In the genomic region with DNA sequence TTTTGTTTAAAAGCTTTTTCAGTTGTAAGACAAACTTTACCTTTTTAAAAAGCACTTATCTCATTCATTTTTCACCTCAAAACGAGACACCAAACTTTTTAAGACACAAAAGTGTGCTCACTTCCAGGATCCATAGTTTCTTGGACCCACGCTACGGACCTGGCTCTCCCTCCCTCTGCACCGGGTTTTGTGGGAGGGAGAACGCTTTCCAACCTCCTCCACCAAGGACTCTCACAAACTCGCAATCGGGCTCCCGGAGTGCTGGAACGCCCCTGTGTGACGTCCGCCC, we compare ENCODE assay signal across 8 cellular contexts. TPM values are rescaled to one million over a fixed set of nuclear protein-coding genes. Genes with fewer than 3 reads are reported as not detected.
DNase-seq lines count a peak whose midpoint lies in the region; ATAC-seq and TF ChIP-seq lines count a peak whose summit lies in the region.

No MANE protein-coding gene starts in this region.

- H3K4me1 ChIP-seq in CD8-positive, alpha-beta T cell (ENCODE audit: insufficient read depth, low read length) = peaks cover 29% of the 10 kb centered on the region
- H3K4me1 ChIP-seq in left lung (peaks cover 7 to 28% of the 10 kb centered on the region in 2 donors), thyroid gland (peaks cover 11 to 22% of the 10 kb centered on the region in 2 donors)

- H3K36me3 ChIP-seq in CD8-positive, alpha-beta T cell (ENCODE audit: insufficient read depth, low read length) = no peaks in the 10 kb centered on the region
- peaks cover 5% of the 10 kb centered on the region for H3K36me3 ChIP-seq in brain microvascular endothelial cell (replicated peaks)
- H3K36me3 ChIP-seq in left lung = peaks cover 0 to 12% of the 10 kb centered on the region in 2 donors
- peaks cover 2 to 5% of the 10 kb centered on the region in 2 donors for H3K36me3 ChIP-seq in thyroid gland

- in situ Hi-C loops in brain microvascular endothelial cell (cut with HindIII; ENCODE audit: low pct_ligation_motif_present, low sequenced_read_pairs) = no loop called here

- peak overlapping the region; percentile 90 for H3K27ac ChIP-seq in CD8-positive, alpha-beta T cell (ENCODE audit: low read depth, low read length)
- peak overlapping the region; percentile 90 for H3K27ac ChIP-seq in brain microvascular endothelial cell
- H3K27ac ChIP-seq in left lung = peak overlapping the region; percentile 92 to 95
- peak overlapping the region; percentile 58 to 88 (median 85) for H3K27ac ChIP-seq in thyroid gland

- no peak for TF ChIP-seq CTCF in CD8-positive, alpha-beta T cell (IDR thresholded peaks at IDR 0.05)
- TF ChIP-seq CTCF in brain microvascular endothelial cell (IDR thresholded peaks at IDR 0.05; ENCODE audit: low read depth, low read length, missing control alignments) (no peak), left lung (IDR thresholded peaks at IDR 0.05) (no peak), thyroid gland (IDR thresholded peaks at IDR 0.05) (no peak), GM10248 (IDR thresholded peaks at IDR 0.05; ENCODE audit: control extremely low read depth, extremely low read depth, low read depth, missing control alignments) (no peak)

- CTCF ChIA-PET in CD8-positive, alpha-beta T cell (lab: Charles Lee) = no interaction called here
- CTCF ChIA-PET in GM10248 (lab: Yijun Ruan, JAX) = interaction anchor here (1.2 to 6.1 kb wide), 6 partner anchors 74 to 713 kb away, joined by 3 to 25 read pairs (median 6); no protein-coding TSS in a partner anchor

- POLR2A ChIA-PET in CD8-positive, alpha-beta T cell (lab: Charles Lee) = interaction anchor here (0.9 to 3.1 kb wide), 5 partner anchors 75 to 223 kb away, joined by 3 to 12 read pairs (median 3); partner anchors contain the start of gene SSR1
- POLR2A ChIA-PET in GM10248 (lab: Yijun Ruan, JAX) = interaction anchor here (0.7 kb wide), 1 partner anchor 76 kb away, joined by 3 read pairs; the partner anchor contains the start of gene SSR1

- peak overlapping the region; percentile 100 for H3K27ac Mint-ChIP-seq in CD8-positive, alpha-beta T cell
- H3K27ac Mint-ChIP-seq in IgD-negative memory B cell = peak overlapping the region; percentile 98 to 100 (median 99)

- H3K4me3 Mint-ChIP-seq in CD8-positive, alpha-beta T cell = peak overlapping the region; percentile 98
- peak overlapping the region; percentile 96 to 98 (median 97) for H3K4me3 Mint-ChIP-seq in IgD-negative memory B cell

- no peak for ATAC-seq in CD8-positive, alpha-beta T cell
- ATAC-seq in left lung = peak; percentile 87

- H3K27me3 ChIP-seq in CD8-positive, alpha-beta T cell (ENCODE audit: insufficient read depth, low read length) = no peaks in the 10 kb centered on the region
- H3K27me3 ChIP-seq in brain microvascular endothelial cell (replicated peaks) = no peaks in the 10 kb centered on the region
- no peaks in the 10 kb centered on the region for H3K27me3 ChIP-seq in left lung
- no peaks in the 10 kb centered on the region for H3K27me3 ChIP-seq in thyroid gland

- H3K27me3 Mint-ChIP-seq in CD8-positive, alpha-beta T cell (ENCODE audit: low read depth) = no peaks in the 10 kb centered on the region
- H3K27me3 Mint-ChIP-seq in IgD-negative memory B cell = peaks cover 2% of the 10 kb centered on the region

- no peaks in the 10 kb centered on the region for H3K9me3 Mint-ChIP-seq in CD8-positive, alpha-beta T cell
- H3K9me3 Mint-ChIP-seq in IgD-negative memory B cell = no peaks in the 10 kb centered on the region

- peaks cover 32% of the 10 kb centered on the region for H3K36me3 Mint-ChIP-seq in CD8-positive, alpha-beta T cell
- H3K36me3 Mint-ChIP-seq in IgD-negative memory B cell = peaks cover 2% of the 10 kb centered on the region

- TF ChIP-seq POLR2A in thyroid gland (IDR thresholded peaks at IDR 0.05) = no peak

- no peaks in the 10 kb centered on the region for H3K9me3 ChIP-seq in CD8-positive, alpha-beta T cell (ENCODE audit: low read length)
- H3K9me3 ChIP-seq in left lung (no peaks in the 10 kb centered on the region), thyroid gland (no peaks in the 10 kb centered on the region)

- WGBS in thyroid gland, 2 donors = 0% methylated on average over 9 to 11 of the region's 11 CpGs

- H3K4me1 Mint-ChIP-seq in CD8-positive, alpha-beta T cell (ENCODE audit: low read depth) = peaks cover 49% of the 10 kb centered on the region
- peaks cover 35% of the 10 kb centered on the region in 3 donors for H3K4me1 Mint-ChIP-seq in IgD-negative memory B cell

- peak overlapping the region; percentile 77 for H3K4me3 ChIP-seq in CD8-positive, alpha-beta T cell (ENCODE audit: low read depth, low read length)
- peak overlapping the region; percentile 88 for H3K4me3 ChIP-seq in brain microvascular endothelial cell (ENCODE audit: low read depth, low read length)
- H3K4me3 ChIP-seq in left lung = peak overlapping the region; percentile 83 to 94
- H3K4me3 ChIP-seq in thyroid gland (replicated peaks in 1 of 3) = peak overlapping the region; percentile 43 to 86 (median 78)

- DNase-seq in CD8-positive, alpha-beta T cell = no peak
- DNase-seq in brain microvascular endothelial cell = peak; percentile 65
- DNase-seq in left lung = no peak
- peak; percentile 82 to 85 for DNase-seq in thyroid gland
- no peak for DNase-seq in ecto neural progenitor cell (ENCODE audit: low spot score)
- no peak for DNase-seq in GM10248 (ENCODE audit: extremely low spot score)
- DNase-seq in activated CD8-positive, alpha-beta memory T cell treated with anti-CD3 and anti-CD28 coated beads, Interleukin-2, amount 50 U/mL, for 4 hours = no peak

- intact Hi-C loops in CD8-positive, alpha-beta T cell (cut with DNase I, micrococcal nuclease) = loop anchor here (1.0 to 2.0 kb wide), 5 partner anchors 76 to 714 kb away; partner anchors contain the start of genes SSR1 (in 2 of the 2), BLOC1S5 (in 1 of the 2), EEF1E1 (in 1 of the 2) and SNRNP48 (in 1 of the 2)
- intact Hi-C loops in left lung (cut with DNase I) = no loop called here
- intact Hi-C loops in thyroid gland (cut with DNase I) = no loop called here

RNA-seq across cellular contexts. Expression of gene CAGE1, which starts 0.4 kb away (rescaled TPM):
- total RNA-seq in CD8-positive, alpha-beta T cell = under 1 TPM; 0.33 to 0.49 TPM
- polyA plus RNA-seq in IgD-negative memory B cell = not detected
- not detected for total RNA-seq in left lung
- under 1 TPM in 1 of 4 donors, not detected in 3; 0.20 TPM for total RNA-seq in thyroid gland

RNA-seq across cellular contexts. Expression of gene RIOK1, which starts 0.5 kb away (rescaled TPM):
- total RNA-seq in CD8-positive, alpha-beta T cell = 10 to 100 TPM; 47.3 to 56.3 TPM
- polyA plus RNA-seq in IgD-negative memory B cell = 17.7 TPM
- total RNA-seq in left lung (10 to 100 TPM; 15.0 to 23.3 TPM), thyroid gland (10 to 100 TPM; 11.3 to 17.5 (median 15.8) TPM)

Comparison
In these comparisons a context has a peak if more than half of its experiments do, and no peak if none do; other contexts are left out.
1. DNase-seq: peak in brain microvascular endothelial cell (single experiment) and thyroid gland (2 of 2); none in CD8-positive, alpha-beta T cell (0 of 7), left lung (0 of 2), ecto neural progenitor cell (single experiment), GM10248 (single experiment) and activated CD8-positive, alpha-beta memory T cell treated with anti-CD3 and anti-CD28 coated beads, Interleukin-2, amount 50 U/mL, for 4 hours (single experiment).
2. intact Hi-C loops: an anchor here in CD8-positive, alpha-beta T cell (1.0 to 2.0 kb wide); none called in left lung and thyroid gland.
3. Peak in every context shown above with its lines, with median percentiles within 50 percentile points of each other: H3K27ac ChIP-seq and H3K4me3 ChIP-seq.